In the genomic region with DNA sequence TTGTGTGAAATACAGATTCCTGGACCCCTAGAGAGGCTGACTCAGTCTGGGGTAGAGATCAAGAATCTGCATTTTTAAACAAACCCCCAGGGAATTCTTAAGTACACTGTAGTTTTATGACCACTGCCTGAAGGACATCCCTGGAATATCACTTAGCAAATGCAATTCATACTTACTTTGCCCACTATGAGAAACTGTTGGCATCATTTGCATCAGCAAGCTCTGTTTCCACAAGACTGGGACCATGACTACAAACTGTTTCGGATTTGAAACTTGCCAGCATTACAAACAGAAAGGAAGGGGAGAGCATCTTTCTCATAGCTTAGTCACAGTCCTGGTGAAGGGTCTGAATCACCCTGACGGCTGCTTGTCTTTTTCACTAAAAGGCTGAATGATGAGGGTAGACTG, we compare ENCODE assay signal across 9 cellular contexts.
A peak's percentile ranks its signal among the peaks of the same experiment; 100 is the strongest.
DNase-seq lines count a peak whose midpoint lies in the region; ATAC-seq and TF ChIP-seq lines count a peak whose summit lies in the region.
"Had no signal": no experiment of that assay in that cellular context is flagged by ENCODE, and none has a peak within 500 bp of the region (broad histone marks: within the 10 kb centered on the region; RNA-seq: fewer than 3 reads in every experiment).

No MANE protein-coding gene starts in this region.

- no peaks in the 10 kb centered on the region for H3K27me3 Mint-ChIP-seq in activated T-helper 1 cell treated with anti-CD3 and anti-CD28 coated beads, Interleukin-12 subunit alpha, Interleukin-12 subunit beta, Interleukin-2, Interleukin-4 antibody, amounts not matched to agents 30 ng/mL and 10 ng/mL and 1 ng/mL, durations not matched to agents 14 hours and 24 hours and 36 hours (ENCODE audit: insufficient read depth)
- H3K27me3 Mint-ChIP-seq: naive B cell had no signal

- H3K36me3 ChIP-seq in HEK293 (ENCODE audit: control insufficient read depth in 2 of 2, insufficient read depth in 1 of 2, low read length in 2 of 2), result no peaks in the 10 kb centered on the region
- H3K36me3 ChIP-seq in left lung, result no peaks in the 10 kb centered on the region
- no peaks in the 10 kb centered on the region for H3K36me3 ChIP-seq in spleen
- no peaks in the 10 kb centered on the region for H3K36me3 ChIP-seq in esophagus squamous epithelium

- peak overlapping the region; percentile 20 for H3K4me3 Mint-ChIP-seq in activated T-helper 1 cell treated with anti-CD3 and anti-CD28 coated beads, Interleukin-12 subunit alpha, Interleukin-12 subunit beta, Interleukin-2, Interleukin-4 antibody, amounts not matched to agents 30 ng/mL and 10 ng/mL and 1 ng/mL, durations not matched to agents 14 hours and 24 hours and 36 hours

- POLR2A ChIA-PET in AG04450 (lab: Yijun Ruan, JAX) (interaction anchor here (1.0 kb wide), 1 partner anchor 35 kb away, joined by 5 read pairs; no protein-coding TSS in a partner anchor), HEK293 (lab: Yijun Ruan, JAX) (interaction anchor here (0.8 to 0.9 kb wide), 2 partner anchors 64 to 91 kb away, joined by 3 read pairs; partner anchors contain the start of gene MLLT3)

- no peak for TF ChIP-seq CTCF in AG04450 (IDR thresholded peaks at IDR 0.05; ENCODE audit: low read depth, low read length)
- TF ChIP-seq CTCF in HEK293 (tag by site-specific recombination; IDR thresholded peaks at IDR 0.05), result no peak
- TF ChIP-seq CTCF in left lung (IDR thresholded peaks at IDR 0.05), result no peak
- TF ChIP-seq CTCF in spleen (IDR thresholded peaks at IDR 0.05 in 8 of 11, conservative IDR thresholded peaks at IDR 0.05 in 3 of 11), result no peak
- TF ChIP-seq CTCF in esophagus squamous epithelium (IDR thresholded peaks at IDR 0.05), result no peak

- CTCF ChIA-PET in AG04450 (lab: Charles Lee), result interaction anchor here (1.0 to 1.7 kb wide), 2 partner anchors 41 to 66 kb away, joined by 4 to 7 read pairs; no protein-coding TSS in a partner anchor
- CTCF ChIA-PET in HEK293 (lab: Yijun Ruan, JAX), result interaction anchor here (1.1 to 1.2 kb wide), 2 partner anchors 50 to 181 kb away, joined by 3 read pairs; no protein-coding TSS in a partner anchor

- intact Hi-C loops in activated T-helper 1 cell treated with anti-CD3 and anti-CD28 coated beads, Interleukin-12 subunit alpha, Interleukin-12 subunit beta, Interleukin-2, Interleukin-4 antibody, amounts not matched to agents 30 ng/mL and 10 ng/mL and 1 ng/mL, durations not matched to agents 14 hours and 24 hours and 36 hours (cut with micrococcal nuclease), result loop anchor here (1.0 to 10.0 kb wide), 3 partner anchors 64 to 1516 kb away; partner anchors contain the start of genes HACD4 and MLLT3
- intact Hi-C loops in left lung (cut with DNase I), result no loop called here
- intact Hi-C loops in spleen (cut with DNase I; ENCODE audit: low total_unique reads), result no loop called here
- intact Hi-C loops in esophagus squamous epithelium (cut with DNase I), result no loop called here

- DNase-seq in AG04450 (ENCODE audit: low read depth, low spot score) (peak; percentile 49), left lung (no peak), spleen (no peak), esophagus squamous epithelium (lab: John Stamatoyannopoulos, UW) (no peak), NCI-H510A treated with DMSO at 0.1 percent for 48 hours (lab: John Stamatoyannopoulos, UW) (no peak)
- peak; percentile 18 for DNase-seq in activated T-helper 1 cell treated with anti-CD3 and anti-CD28 coated beads, Interleukin-12 subunit alpha, Interleukin-12 subunit beta, Interleukin-2, Interleukin-4 antibody, amounts not matched to agents 30 ng/mL and 10 ng/mL and 1 ng/mL, durations not matched to agents 14 hours and 24 hours and 36 hours (ENCODE audit: low spot score)
- DNase-seq: naive B cell had no signal

- peak overlapping the region; percentile 47 for H3K27ac Mint-ChIP-seq in activated T-helper 1 cell treated with anti-CD3 and anti-CD28 coated beads, Interleukin-12 subunit alpha, Interleukin-12 subunit beta, Interleukin-2, Interleukin-4 antibody, amounts not matched to agents 30 ng/mL and 10 ng/mL and 1 ng/mL, durations not matched to agents 14 hours and 24 hours and 36 hours

- H3K4me1 Mint-ChIP-seq in activated T-helper 1 cell treated with anti-CD3 and anti-CD28 coated beads, Interleukin-12 subunit alpha, Interleukin-12 subunit beta, Interleukin-2, Interleukin-4 antibody, amounts not matched to agents 30 ng/mL and 10 ng/mL and 1 ng/mL, durations not matched to agents 14 hours and 24 hours and 36 hours (ENCODE audit: low read depth), result peaks cover 83% of the 10 kb centered on the region

- no peaks in the 10 kb centered on the region for H3K36me3 Mint-ChIP-seq in activated T-helper 1 cell treated with anti-CD3 and anti-CD28 coated beads, Interleukin-12 subunit alpha, Interleukin-12 subunit beta, Interleukin-2, Interleukin-4 antibody, amounts not matched to agents 30 ng/mL and 10 ng/mL and 1 ng/mL, durations not matched to agents 14 hours and 24 hours and 36 hours (ENCODE audit: low read depth)
- H3K36me3 Mint-ChIP-seq: naive B cell had no signal

- no peaks in the 10 kb centered on the region for H3K9me3 Mint-ChIP-seq in activated T-helper 1 cell treated with anti-CD3 and anti-CD28 coated beads, Interleukin-12 subunit alpha, Interleukin-12 subunit beta, Interleukin-2, Interleukin-4 antibody, amounts not matched to agents 30 ng/mL and 10 ng/mL and 1 ng/mL, durations not matched to agents 14 hours and 24 hours and 36 hours
- H3K9me3 Mint-ChIP-seq: naive B cell had no signal

- WGBS in spleen, 5 donors, result 72 to 86% (median 82%) methylated on average over 2 of the region's 2 CpGs
- WGBS in esophagus squamous epithelium, 2 donors, result 17 to 27% methylated on average over 2 of the region's 2 CpGs

- H3K9me3 ChIP-seq in AG04450 (ENCODE audit: control insufficient read depth, insufficient read depth, low read length) (no peaks in the 10 kb centered on the region), HEK293 (ENCODE audit: control insufficient read depth, insufficient read depth, low read depth, low read length) (no peaks in the 10 kb centered on the region), left lung (no peaks in the 10 kb centered on the region), spleen (no peaks in the 10 kb centered on the region), esophagus squamous epithelium (no peaks in the 10 kb centered on the region)

- TF ChIP-seq POLR2A in spleen (IDR thresholded peaks at IDR 0.05), result no peak
- TF ChIP-seq POLR2A in esophagus squamous epithelium (IDR thresholded peaks at IDR 0.05), result no peak

- H3K27ac ChIP-seq in AG04450 (ENCODE audit: low read depth, low read length) (peak overlapping the region; percentile 52), HEK293 (ENCODE audit: extremely low read depth, low read depth, low read length) (no peak overlapping the region; the same call in 1 of the 2 replicates), left lung (peak overlapping the region in 1 of 2 donors; percentile 39), spleen (no peak overlapping the region), esophagus squamous epithelium (no peak overlapping the region)

- H3K4me1 ChIP-seq in HEK293 (ENCODE audit: control insufficient read depth, insufficient read depth, low read length) (peaks cover 44% of the 10 kb centered on the region), left lung (peaks cover 3 to 20% of the 10 kb centered on the region in 2 donors), spleen (peaks cover 0 to 37% (median 17%) of the 10 kb centered on the region in 6 donors), esophagus squamous epithelium (peaks cover 0 to 60% (median 11%) of the 10 kb centered on the region in 3 donors)

- no peaks in the 10 kb centered on the region for H3K27me3 ChIP-seq in AG04450 (ENCODE audit: control insufficient read depth, insufficient read depth, low read length)
- no peaks in the 10 kb centered on the region for H3K27me3 ChIP-seq in left lung
- no peaks in the 10 kb centered on the region for H3K27me3 ChIP-seq in spleen (replicated peaks in 1 of 7)
- no peaks in the 10 kb centered on the region for H3K27me3 ChIP-seq in esophagus squamous epithelium

- ATAC-seq in left lung, result peak; percentile 63
- ATAC-seq in HG02970 (IDR thresholded peaks at IDR 0.05; ENCODE audit: low FRiP score, unreplicated experiment), result no peak

- H3K4me3 ChIP-seq in AG04450 (ENCODE audit: low read depth, low read length) (peak overlapping the region; percentile 12; the same call in 1 of the 2 replicates), HEK293 (ENCODE audit: low read depth, low read length) (no peak overlapping the region), left lung (no peak overlapping the region), spleen (no peak overlapping the region), esophagus squamous epithelium (no peak overlapping the region)

TF ChIP-seq in HEK293, 187 proteins besides CTCF, POLR2A, EP300 and RAD21 (continues in another document):
- TF ChIP-seq ZNF473 (tag by site-specific recombination; IDR thresholded peaks at IDR 0.05) (no peak), PRDM1 (tag by site-specific recombination; IDR thresholded peaks at IDR 0.05) (no peak), ZNF335 (tag by site-specific recombination; conservative IDR thresholded peaks at IDR 0.05) (no peak), ZNF404 (tag by site-specific recombination; IDR thresholded peaks at IDR 0.05) (no peak), YY1 (tag by site-specific recombination; IDR thresholded peaks at IDR 0.05) (no peak), ZNF510 (tag by site-specific recombination; IDR thresholded peaks at IDR 0.05; ENCODE audit: insufficient replicate concordance) (no peak), ZSCAN23 (tag by site-specific recombination; IDR thresholded peaks at IDR 0.05) (no peak), INSM2 (tag by site-specific recombination; IDR thresholded peaks at IDR 0.05) (no peak)

Comparison
In these comparisons a context has a peak if more than half of its experiments do, and no peak if none do; other contexts are left out.
1. DNase-seq: peak in AG04450 (single experiment) and activated T-helper 1 cell treated with anti-CD3 and anti-CD28 coated beads, Interleukin-12 subunit alpha, Interleukin-12 subunit beta, Interleukin-2, Interleukin-4 antibody, amounts not matched to agents 30 ng/mL and 10 ng/mL and 1 ng/mL, durations not matched to agents 14 hours and 24 hours and 36 hours (single experiment); none in left lung (0 of 2), spleen (single experiment), esophagus squamous epithelium (single experiment) and NCI-H510A treated with DMSO at 0.1 percent for 48 hours (single experiment).